Comparison of ENCODE assay signal across 28 cellular contexts in the genomic region with DNA sequence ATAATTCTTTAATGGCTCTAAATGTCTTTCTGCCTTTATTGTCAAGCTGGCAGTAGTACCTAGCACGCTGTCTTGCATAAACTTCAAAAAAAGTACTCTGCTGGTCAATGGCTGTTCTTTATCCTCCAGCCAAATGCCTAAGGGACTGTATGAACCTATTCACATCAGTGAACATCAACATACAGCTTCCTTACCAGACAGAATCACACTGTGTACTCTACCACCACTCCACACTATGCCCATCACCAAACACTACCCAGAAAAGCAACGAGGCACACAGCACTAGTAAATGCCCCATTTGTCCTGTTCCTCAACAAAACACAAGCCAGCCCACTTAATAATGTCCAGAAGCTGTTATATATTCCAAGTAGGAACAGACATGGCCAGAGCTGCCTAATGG.
DNase-seq lines count a peak whose midpoint lies in the region; ATAC-seq, FAIRE-seq and TF ChIP-seq lines count a peak whose summit lies in the region.
"Had no signal": no experiment of that assay in that cellular context is flagged by ENCODE, and none has a peak within 500 bp of the region (broad histone marks: within the 10 kb centered on the region; RNA-seq: fewer than 3 reads in every experiment).

No MANE protein-coding gene starts in this region.

- FAIRE-seq in GM12891 (lab: Jason Lieb, UNC) = peak; percentile 57
- FAIRE-seq: astrocyte, pancreas had no signal

- TF ChIP-seq EP300 in tibial nerve (IDR thresholded peaks at IDR 0.05) = no peak

- peaks cover 31% of the 10 kb centered on the region for H3K4me1 ChIP-seq in OCI-LY3 (ENCODE audit: low read length)
- peaks cover 31% of the 10 kb centered on the region for H3K4me1 ChIP-seq in left ventricle myocardium inferior
- H3K4me1 ChIP-seq in tibial nerve = peaks cover 0 to 18% (median 2%) of the 10 kb centered on the region in 4 donors

- H3K9me3 ChIP-seq in OCI-LY3 (ENCODE audit: insufficient read depth, low read length) (no peaks in the 10 kb centered on the region), left ventricle myocardium inferior (replicated peaks) (no peaks in the 10 kb centered on the region), tibial nerve (no peaks in the 10 kb centered on the region)
- H3K9me3 ChIP-seq: esophagus muscularis mucosa, pancreas, sigmoid colon, transverse colon had no signal

- intact Hi-C loops in left ventricle myocardium inferior (cut with micrococcal nuclease) = no loop called here
- intact Hi-C loops in sciatic nerve (cut with DNase I) = no loop called here

- no peak for TF ChIP-seq CTCF in OCI-LY3 (IDR thresholded peaks at IDR 0.05; ENCODE audit: low read depth, low read length)
- no peak for TF ChIP-seq CTCF in left ventricle myocardium inferior (IDR thresholded peaks at IDR 0.05; ENCODE audit: borderline replicate concordance)
- TF ChIP-seq CTCF in tibial nerve (IDR thresholded peaks at IDR 0.05) = no peak

- no peak overlapping the region for H3K4me3 ChIP-seq in OCI-LY3 (ENCODE audit: low read length)
- no peak overlapping the region for H3K4me3 ChIP-seq in left ventricle myocardium inferior
- no peak overlapping the region for H3K4me3 ChIP-seq in tibial nerve
- H3K4me3 ChIP-seq: cardiac muscle cell, esophagus muscularis mucosa, pancreas, sigmoid colon, transverse colon had no signal

- TF ChIP-seq POLR2A in GM12891 (IDR thresholded peaks at IDR 0.05; ENCODE audit: low read depth, low read length) (no peak), tibial nerve (IDR thresholded peaks at IDR 0.05) (no peak)

- H3K79me2 ChIP-seq in OCI-LY3 (ENCODE audit: low read length) = no peaks in the 10 kb centered on the region

- DNase-seq in GM12891 (ENCODE audit: insufficient read length, low spot score) (no peak), left ventricle myocardium inferior (no peak), sciatic nerve (ENCODE audit: low spot score) (no peak), occipital lobe (lab: John Stamatoyannopoulos, UW) (no peak), tibial nerve (ENCODE audit: low spot score in 2 of 2) (no peak)
- DNase-seq: activated CD4-positive, alpha-beta T cell treated with anti-CD3 and anti-CD28 coated beads for 36 hours; activated effector memory CD4-positive, alpha-beta T cell treated with anti-CD3 and anti-CD28 coated beads, Interleukin-2, amount 50 U/mL, for 16 hours; DMS79 treated with DMSO at 0.1 percent for 48 hours; foreskin fibroblast; GDM1; HFFc6; kidney glomerular epithelial cell; mesendoderm; MV-4-11; NCI-H1436 treated with DMSO at 0.1 percent for 48 hours; NCI-H345; NCI-H748 treated with DMSO at 0.1 percent for 48 hours; pancreas; SHP77 treated with DMSO at 0.1 percent for 48 hours; sigmoid colon; stimulated activated CD4-positive, alpha-beta T cell treated with anti-CD3 and anti-CD28 coated beads, Interleukin-4, amount 100 ng/mL, for 1 hour; transverse colon had no signal

- H3K36me3 ChIP-seq in OCI-LY3 (replicated peaks; ENCODE audit: low read depth, low read length) (no peaks in the 10 kb centered on the region), left ventricle myocardium inferior (no peaks in the 10 kb centered on the region), tibial nerve (no peaks in the 10 kb centered on the region)
- H3K36me3 ChIP-seq: cardiac muscle cell, esophagus muscularis mucosa, pancreas, sigmoid colon, transverse colon had no signal

- no peak overlapping the region for H3K27ac ChIP-seq in OCI-LY3 (ENCODE audit: low read length)
- peak overlapping the region; percentile 71 for H3K27ac ChIP-seq in left ventricle myocardium inferior (replicated peaks)
- H3K27ac ChIP-seq in tibial nerve = no peak overlapping the region
- H3K27ac ChIP-seq: cardiac muscle cell, pancreas, sigmoid colon, transverse colon had no signal

- no peak overlapping the region for H3K9ac ChIP-seq in OCI-LY3 (ENCODE audit: low read length)

- H2AFZ ChIP-seq in OCI-LY3 (ENCODE audit: low read depth, low read length) = no peak overlapping the region

- peak; percentile 32 for ATAC-seq in sciatic nerve
- ATAC-seq in activated CD4-positive, CD25-positive, alpha-beta regulatory T cell treated with anti-CD3 and anti-CD28 coated beads, Interleukin-2, amount 50 U/mL, for 24 hours = no peak
- ATAC-seq: activated CD4-positive, alpha-beta T cell treated with anti-CD3 and anti-CD28 coated beads for 36 hours; Panc1; pancreas had no signal

- WGBS in tibial nerve, 2 donors = 61 to 66% methylated on average over 2 of the region's 2 CpGs

- no peaks in the 10 kb centered on the region for H3K27me3 ChIP-seq in OCI-LY3 (ENCODE audit: low read depth, low read length)
- no peaks in the 10 kb centered on the region for H3K27me3 ChIP-seq in left ventricle myocardium inferior (ENCODE audit: low read depth)
- no peaks in the 10 kb centered on the region for H3K27me3 ChIP-seq in tibial nerve
- H3K27me3 ChIP-seq: cardiac muscle cell, esophagus muscularis mucosa, pancreas, sigmoid colon, transverse colon had no signal

- peak overlapping the region; percentile 39 for H3K4me2 ChIP-seq in OCI-LY3 (ENCODE audit: low read length)

- H4K20me1 ChIP-seq in OCI-LY3 (ENCODE audit: insufficient read depth, low read length) = no peaks in the 10 kb centered on the region

TF ChIP-seq in GM12891, 5 proteins besides CTCF, POLR2A, EP300 and RAD21:
- TF ChIP-seq SPI1 (IDR thresholded peaks at IDR 0.05; ENCODE audit: low read depth, low read length) (no peak), POLR2AphosphoS5 (IDR thresholded peaks at IDR 0.05; ENCODE audit: low read depth, low read length) (no peak), POU2F2 (IDR thresholded peaks at IDR 0.05; ENCODE audit: low read depth, low read length) (no peak), PAX5 (IDR thresholded peaks at IDR 0.05; ENCODE audit: insufficient read depth, low read length, severe bottlenecking) (no peak), TAF1 (IDR thresholded peaks at IDR 0.05; ENCODE audit: low read depth, low read length) (no peak)
TF ChIP-seq in GM12891: peak in this region for 0.
